17 cellular contexts compared by ENCODE assay signal in the genomic region with DNA sequence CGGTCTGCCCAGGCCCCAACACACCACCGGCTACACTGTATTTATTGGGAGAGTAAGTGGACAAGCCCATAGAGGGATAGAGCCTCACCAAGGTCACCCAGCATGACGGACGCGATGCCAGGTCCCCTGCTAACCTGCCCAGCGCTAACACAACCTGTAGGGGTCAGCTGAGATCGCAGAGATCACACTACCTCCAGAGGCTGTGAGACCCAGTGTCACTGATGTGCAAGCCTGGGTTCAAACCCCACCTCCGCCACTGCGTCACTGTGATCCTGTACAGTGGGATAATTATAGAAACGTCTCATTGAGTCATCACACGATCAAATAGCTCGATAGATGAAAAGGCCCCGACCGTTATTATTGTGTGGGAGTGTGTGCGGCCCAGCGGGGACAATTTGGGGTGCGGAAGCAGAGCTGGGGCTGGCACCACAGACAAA. TPM values are rescaled to one million over a fixed set of nuclear protein-coding genes. Genes with fewer than 3 reads are reported as not detected.
DNase-seq lines count a peak whose midpoint lies in the region; ATAC-seq lines count a peak whose summit lies in the region.
"Had no signal": no experiment of that assay in that cellular context is flagged by ENCODE, and none has a peak within 500 bp of the region (broad histone marks: within the 10 kb centered on the region; RNA-seq: fewer than 3 reads in every experiment).

No MANE protein-coding gene starts in this region.

- peak overlapping the region; percentile 76 for H3K4me2 ChIP-seq in BLaER1

- peaks cover 15 to 36% (median 24%) of the 10 kb centered on the region in 4 donors for H3K4me1 Mint-ChIP-seq in CD4-positive, alpha-beta memory T cell
- H3K4me1 Mint-ChIP-seq in naive thymus-derived CD4-positive, alpha-beta T cell = peaks cover 22 to 44% (median 28%) of the 10 kb centered on the region in 7 donors

- no peak overlapping the region for H3K4me3 ChIP-seq in BLaER1
- no peak overlapping the region for H3K4me3 ChIP-seq in CD4-positive, alpha-beta memory T cell (ENCODE audit: low read length in 2 of 2)
- no peak overlapping the region for H3K4me3 ChIP-seq in naive thymus-derived CD4-positive, alpha-beta T cell (ENCODE audit: low read length)
- H3K4me3 ChIP-seq: thoracic aorta had no signal

- H3K27me3 ChIP-seq in BLaER1 = no peaks in the 10 kb centered on the region
- H3K27me3 ChIP-seq in CD4-positive, alpha-beta memory T cell (ENCODE audit: insufficient read depth, low read length) = no peaks in the 10 kb centered on the region
- H3K27me3 ChIP-seq in naive thymus-derived CD4-positive, alpha-beta T cell (ENCODE audit: control insufficient read depth in 2 of 2, insufficient read depth in 2 of 2, low read length in 2 of 2) = no peaks in the 10 kb centered on the region

- H3K36me3 Mint-ChIP-seq in CD4-positive, alpha-beta memory T cell = peaks cover 0 to 5% of the 10 kb centered on the region in 2 donors
- H3K36me3 Mint-ChIP-seq in naive thymus-derived CD4-positive, alpha-beta T cell = no peaks in the 10 kb centered on the region

- H3K27ac Mint-ChIP-seq in CD4-positive, alpha-beta memory T cell = peak overlapping the region in 6 of 7 donors; percentile 10 to 80 (median 46)
- peak overlapping the region in 8 of 9 donors; percentile 23 to 85 (median 64) for H3K27ac Mint-ChIP-seq in naive thymus-derived CD4-positive, alpha-beta T cell
- H3K27ac Mint-ChIP-seq: T-helper 17 cell had no signal

- intact Hi-C loops in CD4-positive, alpha-beta memory T cell (cut with micrococcal nuclease) = loop anchor here (5.0 to 10.0 kb wide), 3 partner anchors 63 to 225 kb away; a partner anchor contains a TSS
- intact Hi-C loops in naive thymus-derived CD4-positive, alpha-beta T cell (cut with micrococcal nuclease) = loop anchor here (5.0 kb wide), 2 partner anchors 148 to 948 kb away; a partner anchor contains a TSS

- peaks cover 66% of the 10 kb centered on the region for H3K4me1 ChIP-seq in BLaER1
- peaks cover 13% of the 10 kb centered on the region for H3K4me1 ChIP-seq in CD4-positive, alpha-beta memory T cell (ENCODE audit: insufficient read depth, low read length)
- peaks cover 7 to 14% of the 10 kb centered on the region in 2 donors for H3K4me1 ChIP-seq in naive thymus-derived CD4-positive, alpha-beta T cell (ENCODE audit: control insufficient read depth in 2 of 2, insufficient read depth in 2 of 2, low read length in 2 of 2)

- ATAC-seq in naive thymus-derived CD4-positive, alpha-beta T cell = no peak
- ATAC-seq in GM21619 (IDR thresholded peaks at IDR 0.05; ENCODE audit: unreplicated experiment) = no peak
- ATAC-seq in GM21529 (IDR thresholded peaks at IDR 0.05; ENCODE audit: unreplicated experiment) = no peak
- ATAC-seq: T-helper 17 cell had no signal

- H3K9me3 Mint-ChIP-seq in CD4-positive, alpha-beta memory T cell = peaks cover 0 to 5% (median 0%) of the 10 kb centered on the region in 8 donors
- H3K9me3 Mint-ChIP-seq in naive thymus-derived CD4-positive, alpha-beta T cell = peaks cover 0 to 5% (median 0%) of the 10 kb centered on the region in 11 donors

- no peak overlapping the region; the same call in 1 of the 2 replicates for H3K9ac ChIP-seq in BLaER1

- H3K4me3 Mint-ChIP-seq in CD4-positive, alpha-beta memory T cell = no peak overlapping the region
- H3K4me3 Mint-ChIP-seq in naive thymus-derived CD4-positive, alpha-beta T cell = peak overlapping the region in 2 of 10 donors; percentile 6 to 18
- H3K4me3 Mint-ChIP-seq: T-helper 17 cell had no signal

- H3K36me3 ChIP-seq in BLaER1 = no peaks in the 10 kb centered on the region
- H3K36me3 ChIP-seq in CD4-positive, alpha-beta memory T cell (ENCODE audit: insufficient read depth, low read length) = no peaks in the 10 kb centered on the region
- H3K36me3 ChIP-seq in naive thymus-derived CD4-positive, alpha-beta T cell (ENCODE audit: control insufficient read depth in 2 of 3, insufficient read depth in 3 of 3, low read length in 3 of 3) = no peaks in the 10 kb centered on the region
- H3K36me3 ChIP-seq: thoracic aorta had no signal

- H3K27ac ChIP-seq in BLaER1 = peak overlapping the region; percentile 61
- no peak overlapping the region for H3K27ac ChIP-seq in CD4-positive, alpha-beta memory T cell (ENCODE audit: low read depth, low read length)
- no peak overlapping the region for H3K27ac ChIP-seq in naive thymus-derived CD4-positive, alpha-beta T cell (ENCODE audit: low read depth, low read length)
- H3K27ac ChIP-seq: thoracic aorta had no signal

- CTCF ChIA-PET in CD4-positive, alpha-beta memory T cell (lab: Charles Lee; ENCODE audit: partially characterized antibody) = interaction anchor here (1.0 to 1.5 kb wide), 5 partner anchors 12 to 77 kb away, joined by 3 to 5 read pairs (median 3); no protein-coding TSS in a partner anchor
- CTCF ChIA-PET in naive thymus-derived CD4-positive, alpha-beta T cell (lab: Charles Lee) = interaction anchor here (0.6 to 1.3 kb wide), 4 partner anchors 13 to 64 kb away, joined by 3 to 6 read pairs (median 4); no protein-coding TSS in a partner anchor

- POLR2A ChIA-PET in CD4-positive, alpha-beta memory T cell (lab: Charles Lee; ENCODE audit: partially characterized antibody) = interaction anchor here (1.0 to 15.6 kb wide), 2 partner anchors 17 to 144 kb away, joined by 3 to 555 read pairs; a partner anchor contains a TSS
- POLR2A ChIA-PET in naive thymus-derived CD4-positive, alpha-beta T cell (lab: Charles Lee) = interaction anchor here (0.6 to 9.9 kb wide), 5 partner anchors 9 to 26 kb away, joined by 3 to 359 read pairs (median 4); a partner anchor contains a TSS

- no peak for DNase-seq in CD4-positive, alpha-beta memory T cell
- DNase-seq in SHP77 treated with DMSO at 0.1 percent for 48 hours (lab: John Stamatoyannopoulos, UW) (peak; percentile 38), inferior parietal cortex (ENCODE audit: extremely low spot score) (no peak)
- no peak for DNase-seq in naive thymus-derived CD4-positive, alpha-beta T cell
- DNase-seq: activated T-cell treated with anti-CD3 and anti-CD28 coated beads for 4 hours; AML-193; central memory CD4-positive, alpha-beta T cell; effector CD4-positive, alpha-beta T cell; mesendoderm; MV-4-11; NCI-H2029; NCI-H748 treated with DMSO at 0.1 percent for 48 hours; T-helper 17 cell had no signal

- no peaks in the 10 kb centered on the region for H3K9me3 ChIP-seq in BLaER1
- no peaks in the 10 kb centered on the region for H3K9me3 ChIP-seq in CD4-positive, alpha-beta memory T cell (ENCODE audit: control insufficient read depth in 1 of 2, low read length in 2 of 2)
- H3K9me3 ChIP-seq in naive thymus-derived CD4-positive, alpha-beta T cell (ENCODE audit: control insufficient read depth in 2 of 3, low read length in 3 of 3) = no peaks in the 10 kb centered on the region
- H3K9me3 ChIP-seq: thoracic aorta had no signal

- no peaks in the 10 kb centered on the region for H4K20me1 ChIP-seq in BLaER1

- peaks cover 0 to 3% of the 10 kb centered on the region in 2 donors for H3K27me3 Mint-ChIP-seq in CD4-positive, alpha-beta memory T cell
- H3K27me3 Mint-ChIP-seq in naive thymus-derived CD4-positive, alpha-beta T cell = peaks cover 0 to 12% (median 0%) of the 10 kb centered on the region in 5 donors
- H3K27me3 Mint-ChIP-seq: T-helper 17 cell had no signal

RNA-seq across cellular contexts. Expression of a gene that starts 10.6 kb away (rescaled TPM):
- total RNA-seq in CD4-positive, alpha-beta memory T cell = 10 to 100 TPM; 20.9 to 23.1 TPM
- 1 to 10 TPM; 5.5 to 7.0 TPM for polyA plus RNA-seq in CD4-positive, alpha-beta memory T cell
- 10 to 100 TPM in 4 of 5 experiments, 1 to 10 TPM in 1; 1.1 to 33.6 (median 19.9) TPM for total RNA-seq in naive thymus-derived CD4-positive, alpha-beta T cell
- polyA plus RNA-seq in naive thymus-derived CD4-positive, alpha-beta T cell = 10 to 100 TPM; 10.8 to 13.1 TPM

RNA-seq across cellular contexts. Expression of a gene that starts 22.6 kb away (rescaled TPM):
- 100 to 1,000 TPM; 876 to 900 TPM for total RNA-seq in CD4-positive, alpha-beta memory T cell
- polyA plus RNA-seq in CD4-positive, alpha-beta memory T cell = 100 to 1,000 TPM; 572 to 943 TPM
- total RNA-seq in naive thymus-derived CD4-positive, alpha-beta T cell = 1,000 to 10,000 TPM in 2 of 5 experiments, 100 to 1,000 TPM in 3; 658 to 1,102 (median 755) TPM
- polyA plus RNA-seq in naive thymus-derived CD4-positive, alpha-beta T cell = 100 to 1,000 TPM; 643 to 982 TPM

RNA-seq across cellular contexts. Expression of a gene that starts 54.5 kb away (rescaled TPM):
- 1 to 10 TPM; 3.5 to 3.9 TPM for total RNA-seq in CD4-positive, alpha-beta memory T cell
- polyA plus RNA-seq in CD4-positive, alpha-beta memory T cell = under 1 TPM; 0.09 to 0.39 TPM
- total RNA-seq in naive thymus-derived CD4-positive, alpha-beta T cell = 10 to 100 TPM in 1 of 5 experiments, 1 to 10 TPM in 4; 1.2 to 11.2 (median 7.2) TPM
- 1 to 10 TPM in 1 of 2 donors, under 1 TPM in 1; 0.92 to 1.3 TPM for polyA plus RNA-seq in naive thymus-derived CD4-positive, alpha-beta T cell
